In genomic region chr10:55485827-55486226, GRCh38 we compare ENCODE assay signal across 5 cellular contexts.
"Had no signal": no experiment of that assay in that cellular context is flagged by ENCODE, and none has a peak within 500 bp of the region (broad histone marks: within the 10 kb centered on the region; RNA-seq: fewer than 3 reads in every experiment).

No MANE protein-coding gene starts in this region.

- DNase-seq: IMR-90, KBM-7, KG1 had no signal

- H3K4me3 ChIP-seq: K562 had no signal

- H3K27ac ChIP-seq: HL-60 had no signal
